ENCODE assay signal across 9 cellular contexts in the genomic region with DNA sequence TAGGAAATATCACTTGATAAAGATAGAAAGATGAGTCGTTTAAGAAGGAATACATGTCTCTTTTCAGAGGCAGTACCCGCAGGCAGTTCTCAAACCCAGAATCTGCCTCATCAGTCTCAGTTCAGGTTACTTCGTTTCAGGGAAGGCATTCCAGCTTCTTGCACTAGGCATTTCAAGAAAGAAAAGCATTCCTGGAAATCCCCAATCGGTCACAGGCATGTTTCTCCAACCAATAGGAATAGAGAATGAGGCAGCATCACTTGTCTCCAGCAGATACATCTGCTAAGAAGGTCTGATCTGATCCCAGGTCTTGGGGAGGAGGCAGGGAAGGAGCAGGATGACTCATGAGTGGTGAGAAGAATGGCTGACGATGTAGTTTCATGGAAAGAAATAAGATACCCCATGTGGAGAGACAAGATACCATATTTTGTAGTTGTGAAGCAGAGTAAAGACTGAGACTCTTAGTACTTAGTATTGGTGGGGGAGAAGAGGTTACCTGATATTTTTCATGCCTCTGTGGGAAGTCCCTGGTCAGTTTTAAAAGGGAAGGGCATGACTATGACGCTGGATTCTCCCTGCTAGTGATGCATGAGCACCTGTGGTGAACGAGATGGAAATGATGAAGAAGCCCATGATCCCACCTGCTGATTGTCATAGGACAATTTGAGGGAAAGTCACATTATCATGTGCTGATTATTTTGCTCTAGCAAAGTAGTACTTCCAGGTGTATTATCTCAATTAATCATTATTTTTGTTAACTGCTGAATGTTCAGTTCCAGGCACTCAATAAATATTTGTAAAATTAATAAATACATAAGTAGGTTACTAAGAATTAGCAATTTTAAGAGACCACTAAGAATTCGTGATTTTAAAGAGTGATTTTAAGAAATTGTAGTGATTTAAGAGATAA. TPM values are rescaled to one million over a fixed set of nuclear protein-coding genes. Genes with fewer than 3 reads are reported as not detected.
A peak's percentile ranks its signal among the peaks of the same experiment; 100 is the strongest.
DNase-seq lines count a peak whose midpoint lies in the region; ATAC-seq and TF ChIP-seq lines count a peak whose summit lies in the region.
"Had no signal": no experiment of that assay in that cellular context is flagged by ENCODE, and none has a peak within 500 bp of the region (broad histone marks: within the 10 kb centered on the region; RNA-seq: fewer than 3 reads in every experiment).

No MANE protein-coding gene starts in this region.

- H3K27ac Mint-ChIP-seq in CD8-positive, alpha-beta memory T cell: no peak overlapping the region
- no peak overlapping the region for H3K27ac Mint-ChIP-seq in activated T-helper 17 cell treated with anti-CD3 and anti-CD28 coated beads, Interleukin-2, amount 50 U/mL, for 72 hours

- H3K4me3 Mint-ChIP-seq in CD8-positive, alpha-beta memory T cell: no peak overlapping the region
- H3K4me3 Mint-ChIP-seq in activated T-helper 17 cell treated with anti-CD3 and anti-CD28 coated beads, Interleukin-2, amount 50 U/mL, for 72 hours: no peak overlapping the region
- H3K4me3 Mint-ChIP-seq: activated naive CD4-positive, alpha-beta T cell treated with anti-CD3 and anti-CD28 coated beads, Interleukin-2, amount 50 U/mL, for 24 hours had no signal

- H3K4ac ChIP-seq in neuronal stem cell (ENCODE audit: low read length): no peak overlapping the region

- whole genome bisulfite sequencing in neuronal stem cell (ENCODE audit: extremely low coverage in 2 of 2, insufficient read length in 2 of 2, insufficient replicate concordance in 1 of 2), 2 donors: 100% methylated on average over 1 of the region's 8 CpGs; no CpG with 5 or more reads in 1 of the 2 donors

- peaks cover 0 to 4% (median under 1%) of the 10 kb centered on the region in 3 donors for H3K4me1 Mint-ChIP-seq in CD8-positive, alpha-beta memory T cell
- H3K4me1 Mint-ChIP-seq in activated T-helper 17 cell treated with anti-CD3 and anti-CD28 coated beads, Interleukin-2, amount 50 U/mL, for 72 hours: no peaks in the 10 kb centered on the region

- no peaks in the 10 kb centered on the region for H3K79me1 ChIP-seq in neuronal stem cell (ENCODE audit: low read depth, low read length)

- no peak overlapping the region for H2BK5ac ChIP-seq in neuronal stem cell (ENCODE audit: low read length)

- H3K14ac ChIP-seq in neuronal stem cell (ENCODE audit: low read length): no peak overlapping the region

- no peak for TF ChIP-seq CTCF in foreskin keratinocyte (conservative IDR thresholded peaks at IDR 0.05)

- H3K4me2 ChIP-seq in neuronal stem cell (ENCODE audit: insufficient read depth, low read length, poor library complexity, severe bottlenecking): peak overlapping the region; percentile 11

- no peaks in the 10 kb centered on the region for H3K36me3 ChIP-seq in CD8-positive, alpha-beta memory T cell (ENCODE audit: insufficient read depth, low read length)
- H3K36me3 ChIP-seq in NT2/D1 (ENCODE audit: insufficient read depth, insufficient read length, low read length) (no peaks in the 10 kb centered on the region), neuronal stem cell (replicated peaks in 1 of 2; ENCODE audit: control insufficient read depth in 2 of 2, insufficient read depth in 2 of 2, low read length in 2 of 2) (no peaks in the 10 kb centered on the region)

- POLR2A ChIA-PET in CD8-positive, alpha-beta memory T cell (lab: Charles Lee): interaction anchor here (0.8 kb wide), 2 partner anchors 11 to 13 kb away, joined by 3 to 4 read pairs; no protein-coding TSS in a partner anchor

- no peak overlapping the region for H2AK5ac ChIP-seq in neuronal stem cell (ENCODE audit: low read depth, low read length)

- no peaks in the 10 kb centered on the region for H3K27me3 ChIP-seq in CD8-positive, alpha-beta memory T cell (ENCODE audit: insufficient read depth, low read length, poor library complexity, severe bottlenecking)
- H3K27me3 ChIP-seq in NT2/D1 (ENCODE audit: insufficient read depth, insufficient read length) (no peaks in the 10 kb centered on the region), foreskin keratinocyte (no peaks in the 10 kb centered on the region), neuronal stem cell (ENCODE audit: control insufficient read depth in 3 of 3, insufficient read depth in 3 of 3, low read depth in 1 of 3, low read length in 3 of 3) (no peaks in the 10 kb centered on the region)

- no peak overlapping the region for H4K91ac ChIP-seq in neuronal stem cell (ENCODE audit: low read depth, low read length, poor library complexity)

- no peak overlapping the region for H2BK15ac ChIP-seq in neuronal stem cell (ENCODE audit: low read length)

- H3K9me3 Mint-ChIP-seq in CD8-positive, alpha-beta memory T cell: no peaks in the 10 kb centered on the region
- H3K9me3 Mint-ChIP-seq in activated T-helper 17 cell treated with anti-CD3 and anti-CD28 coated beads, Interleukin-2, amount 50 U/mL, for 72 hours: no peaks in the 10 kb centered on the region
- H3K9me3 Mint-ChIP-seq: activated naive CD4-positive, alpha-beta T cell treated with anti-CD3 and anti-CD28 coated beads, Interleukin-2, amount 50 U/mL, for 24 hours had no signal

- no peak overlapping the region for H2BK120ac ChIP-seq in neuronal stem cell (ENCODE audit: low read depth, low read length)

- H3K4me1 ChIP-seq in CD8-positive, alpha-beta memory T cell (ENCODE audit: insufficient read depth, low read length): peaks cover 8% of the 10 kb centered on the region
- H3K4me1 ChIP-seq in NT2/D1 (ENCODE audit: insufficient read depth, insufficient read length) (no peaks in the 10 kb centered on the region), foreskin keratinocyte (peaks cover 5% of the 10 kb centered on the region), neuronal stem cell (ENCODE audit: control insufficient read depth in 2 of 2, insufficient read depth in 1 of 2, low read depth in 1 of 2, low read length in 2 of 2) (no peaks in the 10 kb centered on the region)

- no peak overlapping the region for H3K18ac ChIP-seq in neuronal stem cell (ENCODE audit: low read length)

- H3K27ac ChIP-seq in CD8-positive, alpha-beta memory T cell (ENCODE audit: low read depth, low read length): peak overlapping the region; percentile 62
- H3K27ac ChIP-seq in foreskin keratinocyte: peak overlapping the region; percentile 81
- no peak overlapping the region for H3K27ac ChIP-seq in neuronal stem cell (replicated peaks; ENCODE audit: low read length)

- H3K9me3 ChIP-seq in CD8-positive, alpha-beta memory T cell (ENCODE audit: low read length): no peaks in the 10 kb centered on the region
- H3K9me3 ChIP-seq in NT2/D1 (ENCODE audit: insufficient read depth, low read length): no peaks in the 10 kb centered on the region
- H3K9me3 ChIP-seq in neuronal stem cell (replicated peaks in 1 of 2; ENCODE audit: control insufficient read depth in 2 of 2, insufficient read depth in 1 of 2, low read depth in 1 of 2, low read length in 2 of 2): no peaks in the 10 kb centered on the region

- H3K9ac ChIP-seq in NT2/D1 (ENCODE audit: insufficient read length, low read depth) (no peak overlapping the region), neuronal stem cell (ENCODE audit: low read depth, low read length, poor library complexity) (no peak overlapping the region)

- H2AFZ ChIP-seq in neuronal stem cell (ENCODE audit: low read length): peak overlapping the region; percentile 43

- no peak overlapping the region for H2BK12ac ChIP-seq in neuronal stem cell (ENCODE audit: low read length)

- H3K23ac ChIP-seq in neuronal stem cell (ENCODE audit: low read depth, low read length, poor library complexity): no peak overlapping the region

- no peaks in the 10 kb centered on the region for H3K27me3 Mint-ChIP-seq in CD8-positive, alpha-beta memory T cell
- H3K27me3 Mint-ChIP-seq in activated T-helper 17 cell treated with anti-CD3 and anti-CD28 coated beads, Interleukin-2, amount 50 U/mL, for 72 hours: no peaks in the 10 kb centered on the region
- H3K27me3 Mint-ChIP-seq: activated naive CD4-positive, alpha-beta T cell treated with anti-CD3 and anti-CD28 coated beads, Interleukin-2, amount 50 U/mL, for 24 hours had no signal

- CTCF ChIA-PET in CD8-positive, alpha-beta memory T cell (lab: Charles Lee): no interaction called here

- H3K36me3 Mint-ChIP-seq in CD8-positive, alpha-beta memory T cell: no peaks in the 10 kb centered on the region
- H3K36me3 Mint-ChIP-seq in activated T-helper 17 cell treated with anti-CD3 and anti-CD28 coated beads, Interleukin-2, amount 50 U/mL, for 72 hours (ENCODE audit: low read depth): no peaks in the 10 kb centered on the region
- H3K36me3 Mint-ChIP-seq: activated naive CD4-positive, alpha-beta T cell treated with anti-CD3 and anti-CD28 coated beads, Interleukin-2, amount 50 U/mL, for 24 hours had no signal

- DNase-seq in CD8-positive, alpha-beta memory T cell: peak in 4 of 5 donors; percentile 56 to 75 (median 66)
- DNase-seq in NT2/D1 (ENCODE audit: low read depth, low spot score): peak; percentile 83
- DNase-seq in foreskin keratinocyte: peak; percentile 91 to 98
- DNase-seq in neuronal stem cell (ENCODE audit: low spot score): peak; percentile 94
- no peak for DNase-seq in NCI-H128 (lab: John Stamatoyannopoulos, UW; ENCODE audit: unreplicated experiment)

- H4K8ac ChIP-seq in neuronal stem cell (ENCODE audit: low read depth, low read length): no peak overlapping the region

- peak overlapping the region; percentile 40 for H3K4me3 ChIP-seq in CD8-positive, alpha-beta memory T cell (ENCODE audit: low read length)
- H3K4me3 ChIP-seq in NT2/D1 (ENCODE audit: insufficient read length, low read depth) (no peak overlapping the region), neuronal stem cell (ENCODE audit: low read length in 2 of 2) (no peak overlapping the region)

- peak; percentile 93 for ATAC-seq in GM19043 (IDR thresholded peaks at IDR 0.05; ENCODE audit: low read depth, unreplicated experiment)
- ATAC-seq in HG03135 (IDR thresholded peaks at IDR 0.05; ENCODE audit: unreplicated experiment): peak; percentile 77
- ATAC-seq in activated T-helper 17 cell treated with anti-CD3 and anti-CD28 coated beads, Interleukin-2, amount 50 U/mL, for 72 hours (replicated peaks): peak; percentile 97
- ATAC-seq in foreskin keratinocyte: peak; percentile 99

RNA-seq across cellular contexts. Expression of gene HLA-DRB1, which starts 20.3 kb away (rescaled TPM):
- 10 to 100 TPM; 24.7 to 26.1 TPM for total RNA-seq in CD8-positive, alpha-beta memory T cell
- polyA plus RNA-seq in CD8-positive, alpha-beta memory T cell: 56.0 TPM
- 100 to 1,000 TPM in 1 of 2 donors, 10 to 100 TPM in 1; 11.4 to 109 TPM for total RNA-seq in activated T-helper 17 cell treated with anti-CD3 and anti-CD28 coated beads, Interleukin-2, amount 50 U/mL, for 72 hours
- total RNA-seq in foreskin keratinocyte: not detected in 2 replicates
- polyA plus RNA-seq in foreskin keratinocyte: 0.03 TPM in 1 of 2 replicates, not detected in the other
- 2.2 TPM for polyA plus RNA-seq in neuronal stem cell (2013, experiment 1 of 2)
- 1.8 TPM for polyA plus RNA-seq in neuronal stem cell (2013, experiment 2 of 2)

RNA-seq across cellular contexts. Expression of gene HLA-DQA1, which starts 27.2 kb away (rescaled TPM):
- total RNA-seq in CD8-positive, alpha-beta memory T cell: 10 to 100 TPM; 20.3 to 22.2 TPM
- polyA plus RNA-seq in CD8-positive, alpha-beta memory T cell: 3.2 TPM
- total RNA-seq in activated T-helper 17 cell treated with anti-CD3 and anti-CD28 coated beads, Interleukin-2, amount 50 U/mL, for 72 hours: 10 to 100 TPM in 1 of 2 donors, 1 to 10 TPM in 1; 1.1 to 11.6 TPM
- total RNA-seq in foreskin keratinocyte: not detected in 2 replicates
- polyA plus RNA-seq in foreskin keratinocyte: not detected in 2 replicates
- 0.01 TPM for polyA plus RNA-seq in neuronal stem cell (2013, experiment 1 of 2)
- polyA plus RNA-seq in neuronal stem cell (2013, experiment 2 of 2): not detected

RNA-seq across cellular contexts. Expression of gene HLA-DQB1, which starts 56.5 kb away (rescaled TPM):
- total RNA-seq in CD8-positive, alpha-beta memory T cell: 10 to 100 TPM; 16.0 to 22.7 TPM
- polyA plus RNA-seq in CD8-positive, alpha-beta memory T cell: 4.3 TPM
- total RNA-seq in activated T-helper 17 cell treated with anti-CD3 and anti-CD28 coated beads, Interleukin-2, amount 50 U/mL, for 72 hours: 10 to 100 TPM in 1 of 2 donors, 1 to 10 TPM in 1; 3.4 to 25.5 TPM
- 1.7 and 3.3 TPM in 2 replicates for total RNA-seq in foreskin keratinocyte
- polyA plus RNA-seq in foreskin keratinocyte: 3.0 and 5.1 TPM in 2 replicates
- 0.63 TPM for polyA plus RNA-seq in neuronal stem cell (2013, experiment 1 of 2)
- polyA plus RNA-seq in neuronal stem cell (2013, experiment 2 of 2): 0.69 TPM

Comparison
In these comparisons a context has a peak if more than half of its experiments do, and no peak if none do; other contexts are left out.
1. RNA of gene HLA-DRB1, which starts 20.3 kb away (total RNA-seq): 11.4 to 109 TPM in activated T-helper 17 cell treated with anti-CD3 and anti-CD28 coated beads, Interleukin-2, amount 50 U/mL, for 72 hours and 24.7 to 26.1 TPM in CD8-positive, alpha-beta memory T cell; not detected in foreskin keratinocyte; every median in the first group is over 10 times any median in the second.
2. Peak in every context shown above with its lines, with median percentiles within 50 percentile points of each other: ATAC-seq.